20 cellular contexts compared by ENCODE assay signal in the genomic region with DNA sequence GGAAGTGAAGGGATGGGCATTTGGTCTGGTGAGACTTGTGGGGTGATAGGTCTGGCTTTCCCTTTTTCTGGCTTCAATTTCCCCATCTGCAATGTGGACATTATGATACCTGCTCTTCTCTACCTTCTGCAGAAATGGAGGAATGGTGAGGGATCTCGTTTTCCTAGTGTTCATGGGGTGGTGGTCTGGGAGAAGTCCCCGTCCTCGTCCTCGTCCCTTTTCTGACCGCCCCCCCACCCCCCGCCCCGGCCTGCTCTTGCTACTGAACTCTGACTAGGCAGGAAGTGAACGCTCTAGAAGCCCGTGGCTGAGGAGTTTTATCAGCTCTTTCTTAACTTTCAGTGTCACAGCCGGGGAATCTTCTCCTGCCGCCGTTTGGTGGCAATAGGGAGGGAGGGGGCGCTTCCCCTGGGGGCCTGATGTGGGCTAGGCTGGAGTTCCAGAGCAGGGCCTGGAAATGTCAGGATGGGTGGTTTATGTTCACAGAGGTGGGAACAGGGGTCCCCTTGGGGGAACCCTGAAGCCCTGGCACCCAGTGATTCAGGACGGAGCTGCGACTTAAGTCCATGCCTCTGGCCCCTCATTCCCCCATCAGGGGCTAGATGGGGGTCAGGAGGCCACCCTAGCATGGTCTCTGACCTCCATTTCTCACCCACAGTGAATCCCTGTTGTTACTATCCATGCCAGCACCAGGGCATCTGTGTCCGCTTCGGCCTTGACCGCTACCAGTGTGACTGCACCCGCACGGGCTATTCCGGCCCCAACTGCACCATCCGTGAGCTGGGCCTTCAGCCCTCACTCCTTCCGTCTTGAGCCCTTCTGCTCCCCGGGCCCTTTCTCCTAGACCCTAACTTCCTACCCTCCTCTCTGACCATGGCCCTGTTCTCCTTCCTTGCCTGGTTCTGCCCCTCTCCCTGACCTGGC. TPM values are rescaled to one million over a fixed set of nuclear protein-coding genes. Genes with fewer than 3 reads are reported as not detected.
A peak's percentile ranks its signal among the peaks of the same experiment; 100 is the strongest.
DNase-seq lines count a peak whose midpoint lies in the region; ATAC-seq and TF ChIP-seq lines count a peak whose summit lies in the region.
"Had no signal": no experiment of that assay in that cellular context is flagged by ENCODE, and none has a peak within 500 bp of the region (broad histone marks: within the 10 kb centered on the region; RNA-seq: fewer than 3 reads in every experiment).

No MANE protein-coding gene starts in this region.

- in situ Hi-C loops in GM13976 (cut with MboI; ENCODE audit: low sequenced_read_pairs, unreplicated experiment) = no loop called here

- H3K4me3 ChIP-seq in BLaER1 (no peak overlapping the region), choroid plexus epithelial cell (ENCODE audit: low read depth, low read length) (no peak overlapping the region)
- H3K4me3 ChIP-seq: GM12878 had no signal

- no peaks in the 10 kb centered on the region for H3K27me3 ChIP-seq in BLaER1

- H4K20me1 ChIP-seq in BLaER1 = no peaks in the 10 kb centered on the region

- peaks cover 5% of the 10 kb centered on the region; the same call in 1 of the 2 replicates for H3K36me3 ChIP-seq in BLaER1

- no peak for TF ChIP-seq CTCF in choroid plexus epithelial cell (conservative IDR thresholded peaks at IDR 0.05; ENCODE audit: low read depth, low read length)
- no peak for TF ChIP-seq CTCF in neural crest cell (conservative IDR thresholded peaks at IDR 0.05)
- no peak for TF ChIP-seq CTCF in GM13976 (IDR thresholded peaks at IDR 0.05; ENCODE audit: borderline replicate concordance, control extremely low read depth, extremely low read depth, insufficient read depth, missing control alignments)

- H3K27me3 Mint-ChIP-seq in neural crest cell (ENCODE audit: low read depth) = peaks cover 10% of the 10 kb centered on the region

- DNase-seq in OCI-M1 (lab: John Stamatoyannopoulos, UW) = peak; percentile 80
- DNase-seq in choroid plexus epithelial cell (ENCODE audit: low read depth) = peak; percentile 40
- DNase-seq in neural crest cell (ENCODE audit: low read depth, low spot score) = no peak
- no peak for DNase-seq in GM13976 (ENCODE audit: low spot score)
- DNase-seq in H4 (ENCODE audit: low spot score) = no peak
- DNase-seq in DMS53 treated with DMSO at 0.1 percent for 48 hours (lab: John Stamatoyannopoulos, UW; ENCODE audit: unreplicated experiment) = no peak
- DNase-seq: activated CD4-positive, alpha-beta T cell treated with anti-CD3 and anti-CD28 coated beads, Interleukin-2, amount 10 ng/mL, durations not matched to agents 7 days and 5 days; activated naive CD4-positive, alpha-beta T cell treated with anti-CD3 and anti-CD28 coated beads, Interleukin-2, amount 50 U/mL, for 16 hours; activated T-cell treated with anti-CD3 and anti-CD28 coated beads, Interleukin-2, amount 50 U/mL, for 1 hour; dermis blood vessel endothelial cell; KG1; mesenchymal stem cell; NCI-H1105; NCI-H524 treated with DMSO at 0.1 percent for 48 hours; right cardiac atrium; T1000 had no signal

- peak overlapping the region; percentile 55 for H3K27ac ChIP-seq in BLaER1

- peaks cover 17% of the 10 kb centered on the region for H3K4me1 Mint-ChIP-seq in neural crest cell
- H3K4me1 Mint-ChIP-seq: activated CD4-positive, alpha-beta T cell treated with anti-CD3 and anti-CD28 coated beads, Interleukin-2, amount 10 ng/mL, durations not matched to agents 7 days and 5 days had no signal

- H3K9ac ChIP-seq in BLaER1 = 0 out of 2 replicates have a peak overlapping the region, but pooled peaks have one; percentile 41

- peak overlapping the region; percentile 57 for H3K4me2 ChIP-seq in BLaER1

- no peaks in the 10 kb centered on the region for H3K36me3 Mint-ChIP-seq in neural crest cell (ENCODE audit: low read depth)
- H3K36me3 Mint-ChIP-seq: brain had no signal

- H3K9me3 ChIP-seq in BLaER1 = peaks cover 17% of the 10 kb centered on the region

- peak overlapping the region; percentile 78 for H3K27ac Mint-ChIP-seq in neural crest cell (ENCODE audit: unreplicated experiment)

- H3K4me1 ChIP-seq in BLaER1 = peaks cover 32% of the 10 kb centered on the region

- ATAC-seq in HG02571 (IDR thresholded peaks at IDR 0.05; ENCODE audit: unreplicated experiment) = no peak

- no peak overlapping the region for H3K4me3 Mint-ChIP-seq in neural crest cell
- H3K4me3 Mint-ChIP-seq: activated CD4-positive, alpha-beta T cell treated with anti-CD3 and anti-CD28 coated beads, Interleukin-2, amount 10 ng/mL, durations not matched to agents 7 days and 5 days; brain had no signal

- H3K9me3 Mint-ChIP-seq in neural crest cell = no peaks in the 10 kb centered on the region
- H3K9me3 Mint-ChIP-seq: brain had no signal

RNA-seq across cellular contexts. Expression of gene PTGS1, which starts 6.7 kb away (rescaled TPM):
- 0.16 and 0.37 TPM in 2 replicates for total RNA-seq in neural crest cell
- 0.37 and 0.74 TPM in 2 replicates for total RNA-seq in H4 (2014; rRNA removed; shearing (Covaris generic))
- total RNA-seq: activated CD4-positive, alpha-beta T cell treated with anti-CD3 and anti-CD28 coated beads, Interleukin-2, amount 10 ng/mL, durations not matched to agents 7 days and 5 days had no signal

Comparison
In these comparisons a context has a peak if more than half of its experiments do, and no peak if none do; other contexts are left out.
1. DNase-seq: peak in OCI-M1 (single experiment) and choroid plexus epithelial cell (single experiment); none in neural crest cell (single experiment), GM13976 (single experiment), H4 (single experiment) and DMS53 treated with DMSO at 0.1 percent for 48 hours (single experiment).